28 cellular contexts compared by ENCODE assay signal in genomic region chr4:139443661-139444060, GRCh38.
"Had no signal": no experiment of that assay in that cellular context is flagged by ENCODE, and none has a peak within 500 bp of the region (broad histone marks: within the 10 kb centered on the region; RNA-seq: fewer than 3 reads in every experiment).

No MANE protein-coding gene starts in this region.

- H3K4me3 Mint-ChIP-seq: nephron; neural progenitor cell; stimulated activated effector memory CD8-positive, alpha-beta T cell treated with anti-CD3 and anti-CD28 coated beads, Interleukin-12 subunit alpha, Interleukin-12 subunit beta, amount 100 ng/mL, for 72 hours; stimulated activated naive B cell treated with anti-CD40 and anti-IgM and Interleukin-4, amounts not matched to agents 10 μg/mL and 1 μg/mL and 100 μg/mL, for 72 hours; stimulated activated naive CD8-positive, alpha-beta T cell treated with anti-CD3 and anti-CD28 coated beads, Interleukin-15, Interleukin-2, amounts not matched to agents 100 ng/mL and 50 ng/mL, for 24 hours had no signal

- H3K9ac ChIP-seq: neural progenitor cell, parathyroid adenoma had no signal

- H3K27ac ChIP-seq: neural progenitor cell, ovary, parathyroid adenoma, psoas muscle, right lobe of liver, sigmoid colon, stomach, thoracic aorta, thyroid gland, tibial nerve, upper lobe of left lung, vagina had no signal

- H3K9me3 ChIP-seq: ovary, psoas muscle, right lobe of liver, thyroid gland, vagina had no signal

- H3K27me3 Mint-ChIP-seq: progenitor cell of endocrine pancreas; stimulated activated naive B cell treated with anti-CD40 and anti-IgM and Interleukin-4, amounts not matched to agents 10 μg/mL and 1 μg/mL and 100 μg/mL, for 72 hours; stimulated activated naive CD8-positive, alpha-beta T cell treated with anti-CD3 and anti-CD28 coated beads, Interleukin-15, Interleukin-2, amounts not matched to agents 100 ng/mL and 50 ng/mL, for 24 hours had no signal

- H3K27ac Mint-ChIP-seq: nephron; neural progenitor cell; progenitor cell of endocrine pancreas; stimulated activated effector memory CD8-positive, alpha-beta T cell treated with anti-CD3 and anti-CD28 coated beads, Interleukin-12 subunit alpha, Interleukin-12 subunit beta, amount 100 ng/mL, for 72 hours; stimulated activated naive B cell treated with anti-CD40 and anti-IgM and Interleukin-4, amounts not matched to agents 10 μg/mL and 1 μg/mL and 100 μg/mL, for 72 hours; stimulated activated naive CD8-positive, alpha-beta T cell treated with anti-CD3 and anti-CD28 coated beads, Interleukin-15, Interleukin-2, amounts not matched to agents 100 ng/mL and 50 ng/mL, for 24 hours had no signal

- H3K36me3 ChIP-seq: neural progenitor cell, ovary, right lobe of liver, sigmoid colon, stomach, thyroid gland, upper lobe of left lung, vagina had no signal

- ATAC-seq: psoas muscle; right cardiac atrium; right lobe of liver; stimulated activated effector memory CD8-positive, alpha-beta T cell treated with anti-CD3 and anti-CD28 coated beads, Interleukin-12 subunit alpha, Interleukin-12 subunit beta, amount 100 ng/mL, for 72 hours; stimulated activated naive B cell treated with anti-CD40 and anti-IgM and Interleukin-4, amounts not matched to agents 10 μg/mL and 1 μg/mL and 100 μg/mL, for 72 hours had no signal

- H3K4me1 ChIP-seq: neural progenitor cell, parathyroid adenoma, psoas muscle, sigmoid colon, stomach, thyroid gland, tibial nerve, upper lobe of left lung, vagina had no signal

- H2AFZ ChIP-seq: neural progenitor cell, parathyroid adenoma had no signal

- H3K4me2 ChIP-seq: neural progenitor cell had no signal

- H3K4me3 ChIP-seq: neural progenitor cell, ovary, psoas muscle, right lobe of liver, sigmoid colon, stomach, thoracic aorta, thyroid gland, tibial nerve, upper lobe of left lung, vagina had no signal

- DNase-seq: occipital lobe; ovary; posterior cingulate gyrus; psoas muscle; right cardiac atrium; right lobe of liver; sigmoid colon; small intestine; stimulated activated CD4-positive, alpha-beta T cell treated with anti-CD3 and anti-CD28 coated beads, Interleukin-15, amount 100 ng/mL, for 24 hours; stimulated activated CD4-positive, alpha-beta T cell treated with anti-CD3 and anti-CD28 coated beads, Interleukin-2, amount 100 ng/mL, for 24 hours; stimulated activated CD4-positive, alpha-beta T cell treated with anti-CD3 and anti-CD28 coated beads, Interleukin-2, amount 100 ng/mL, for 48 hours; stimulated activated CD4-positive, alpha-beta T cell treated with anti-CD3 and anti-CD28 coated beads, Interleukin-4, amount 100 ng/mL, for 24 hours; stimulated activated naive B cell treated with anti-CD40 and anti-IgM and Interleukin-4, amounts not matched to agents 10 μg/mL and 1 μg/mL and 100 μg/mL, for 72 hours; stimulated activated naive CD4-positive, alpha-beta T cell treated with Interleukin-2 at 50 U/mL for 16 hours; stomach; thyroid gland; trophoblast cell; upper lobe of left lung had no signal

- H3K4me1 Mint-ChIP-seq: nephron; neural progenitor cell; stimulated activated effector memory CD8-positive, alpha-beta T cell treated with anti-CD3 and anti-CD28 coated beads, Interleukin-12 subunit alpha, Interleukin-12 subunit beta, amount 100 ng/mL, for 72 hours had no signal

- H3K27me3 ChIP-seq: neural progenitor cell, ovary, right lobe of liver, sigmoid colon, stomach, thyroid gland, tibial nerve, upper lobe of left lung, vagina had no signal

- H3K79me2 ChIP-seq: parathyroid adenoma had no signal

- H3K36me3 Mint-ChIP-seq: stimulated activated effector memory CD8-positive, alpha-beta T cell treated with anti-CD3 and anti-CD28 coated beads, Interleukin-12 subunit alpha, Interleukin-12 subunit beta, amount 100 ng/mL, for 72 hours had no signal

- FAIRE-seq: small intestine, urothelium cell line had no signal
